ENCODE assay signal across 20 cellular contexts in genomic region chr22:29801796-29802195, GRCh38. TPM values are rescaled to one million over a fixed set of nuclear protein-coding genes. Genes with fewer than 3 reads are reported as not detected.
DNase-seq lines count a peak whose midpoint lies in the region; ATAC-seq and TF ChIP-seq lines count a peak whose summit lies in the region.
"Had no signal": no experiment of that assay in that cellular context is flagged by ENCODE, and none has a peak within 500 bp of the region (broad histone marks: within the 10 kb centered on the region; RNA-seq: fewer than 3 reads in every experiment).

No MANE protein-coding gene starts in this region.

- H3K4me1 ChIP-seq in esophagus squamous epithelium (peaks cover 24 to 55% (median 28%) of the 10 kb centered on the region in 3 donors), psoas muscle (peaks cover 49% of the 10 kb centered on the region)

- no peaks in the 10 kb centered on the region for H3K27me3 ChIP-seq in esophagus squamous epithelium
- H3K27me3 ChIP-seq in psoas muscle (ENCODE audit: insufficient read depth in 3 of 3, low read length in 2 of 3): no peaks in the 10 kb centered on the region
- H3K27me3 ChIP-seq: neutrophil had no signal

- no peak for ATAC-seq in psoas muscle
- no peak for ATAC-seq in HG02884 (IDR thresholded peaks at IDR 0.05; ENCODE audit: unreplicated experiment)
- ATAC-seq: activated CD4-positive, alpha-beta T cell treated with anti-CD3 and anti-CD28 coated beads for 36 hours; GM12878 had no signal

- peaks cover 28 to 92% (median 34%) of the 10 kb centered on the region in 3 donors for H3K36me3 ChIP-seq in esophagus squamous epithelium
- peaks cover 12 to 72% of the 10 kb centered on the region in 2 donors for H3K36me3 ChIP-seq in psoas muscle (ENCODE audit: insufficient read depth in 1 of 2, low read depth in 1 of 2)

- no peak for TF ChIP-seq POLR2A in esophagus squamous epithelium (IDR thresholded peaks at IDR 0.05)

- H3K4me3 ChIP-seq in esophagus squamous epithelium (no peak overlapping the region), psoas muscle (no peak overlapping the region)
- H3K4me3 ChIP-seq: coronary artery, GM12878 had no signal

- intact Hi-C loops in esophagus squamous epithelium (cut with DNase I) (no loop called here), psoas muscle (cut with DNase I) (no loop called here)

- H3K9me3 ChIP-seq in esophagus squamous epithelium (no peaks in the 10 kb centered on the region), psoas muscle (no peaks in the 10 kb centered on the region)
- H3K9me3 ChIP-seq: neutrophil had no signal

- peak; percentile 74 for DNase-seq in COLO668 (lab: John Stamatoyannopoulos, UW; ENCODE audit: unreplicated experiment)
- DNase-seq in NCI-H510A (lab: John Stamatoyannopoulos, UW): peak; percentile 59
- DNase-seq in esophagus squamous epithelium (lab: John Stamatoyannopoulos, UW): no peak
- no peak for DNase-seq in psoas muscle
- DNase-seq in NCI-H2227 treated with DMSO at 0.1 percent for 48 hours (lab: John Stamatoyannopoulos, UW): no peak
- no peak for DNase-seq in NCI-H1694 (lab: John Stamatoyannopoulos, UW)
- no peak for DNase-seq in A172 (ENCODE audit: low spot score)
- DNase-seq: activated CD4-positive, alpha-beta T cell treated with anti-CD3 and anti-CD28 coated beads for 36 hours; activated naive CD8-positive, alpha-beta T cell treated with anti-CD3 and anti-CD28 coated beads for 36 hours; CD4-positive, alpha-beta T cell; DMS53; head of caudate nucleus; immature natural killer cell; NCI-H1694 treated with DMSO at 0.1 percent for 48 hours; NCI-H446 treated with DMSO at 0.1 percent for 48 hours; retina had no signal

- peak overlapping the region; percentile 3 to 83 (median 36) for H3K27ac ChIP-seq in esophagus squamous epithelium
- H3K27ac ChIP-seq in psoas muscle: peak overlapping the region; percentile 95
- H3K27ac ChIP-seq: neutrophil had no signal

- WGBS in esophagus squamous epithelium, 2 donors: 73 to 90% methylated on average over 3 to 5 of the region's 8 CpGs
- 52 to 58% (median 54%) methylated on average over 8 of the region's 8 CpGs for WGBS in psoas muscle, 3 donors

- TF ChIP-seq CTCF in esophagus squamous epithelium (IDR thresholded peaks at IDR 0.05) (no peak), psoas muscle (IDR thresholded peaks at IDR 0.05) (no peak)

RNA-seq across cellular contexts. Expression of gene UQCR10, which starts 34.6 kb away (rescaled TPM):
- total RNA-seq in esophagus squamous epithelium: 10 to 100 TPM; 50.7 to 94.8 (median 65.0) TPM
- 100 to 1,000 TPM; 247 to 422 (median 337) TPM for total RNA-seq in psoas muscle
- polyA plus RNA-seq in psoas muscle: 100 to 1,000 TPM; 411 to 533 (median 483) TPM
- 63.4 and 63.8 TPM in 2 replicates for total RNA-seq in A172 (2014; rRNA removed; shearing (Covaris generic))

RNA-seq across cellular contexts. Expression of gene ZMAT5, which starts 35.0 kb away (rescaled TPM):
- total RNA-seq in esophagus squamous epithelium: 10 to 100 TPM; 10.1 to 43.8 (median 18.1) TPM
- 10 to 100 TPM; 12.1 to 32.0 (median 21.8) TPM for total RNA-seq in psoas muscle
- 10 to 100 TPM; 27.6 to 46.1 (median 38.0) TPM for polyA plus RNA-seq in psoas muscle
- total RNA-seq in A172 (2014; rRNA removed; shearing (Covaris generic)): 12.0 and 22.0 TPM in 2 replicates

RNA-seq across cellular contexts. Expression of gene ASCC2, which starts 36.3 kb away (rescaled TPM):
- total RNA-seq in esophagus squamous epithelium: 10 to 100 TPM; 47.5 to 99.7 (median 57.8) TPM
- total RNA-seq in psoas muscle: 10 to 100 TPM; 47.1 to 58.6 (median 54.6) TPM
- 10 to 100 TPM; 45.7 to 46.7 (median 45.7) TPM for polyA plus RNA-seq in psoas muscle
- 15.4 and 16.7 TPM in 2 replicates for total RNA-seq in A172 (2014; rRNA removed; shearing (Covaris generic))

Comparison
In these comparisons a context has a peak if more than half of its experiments do, and no peak if none do; other contexts are left out.
1. DNase-seq: peak in COLO668 (single experiment) and NCI-H510A (single experiment); none in esophagus squamous epithelium (single experiment), psoas muscle (0 of 2), NCI-H2227 treated with DMSO at 0.1 percent for 48 hours (single experiment), NCI-H1694 (single experiment) and A172 (single experiment).